Comparison of ENCODE assay signal across 1 cellular context in the genomic region with DNA sequence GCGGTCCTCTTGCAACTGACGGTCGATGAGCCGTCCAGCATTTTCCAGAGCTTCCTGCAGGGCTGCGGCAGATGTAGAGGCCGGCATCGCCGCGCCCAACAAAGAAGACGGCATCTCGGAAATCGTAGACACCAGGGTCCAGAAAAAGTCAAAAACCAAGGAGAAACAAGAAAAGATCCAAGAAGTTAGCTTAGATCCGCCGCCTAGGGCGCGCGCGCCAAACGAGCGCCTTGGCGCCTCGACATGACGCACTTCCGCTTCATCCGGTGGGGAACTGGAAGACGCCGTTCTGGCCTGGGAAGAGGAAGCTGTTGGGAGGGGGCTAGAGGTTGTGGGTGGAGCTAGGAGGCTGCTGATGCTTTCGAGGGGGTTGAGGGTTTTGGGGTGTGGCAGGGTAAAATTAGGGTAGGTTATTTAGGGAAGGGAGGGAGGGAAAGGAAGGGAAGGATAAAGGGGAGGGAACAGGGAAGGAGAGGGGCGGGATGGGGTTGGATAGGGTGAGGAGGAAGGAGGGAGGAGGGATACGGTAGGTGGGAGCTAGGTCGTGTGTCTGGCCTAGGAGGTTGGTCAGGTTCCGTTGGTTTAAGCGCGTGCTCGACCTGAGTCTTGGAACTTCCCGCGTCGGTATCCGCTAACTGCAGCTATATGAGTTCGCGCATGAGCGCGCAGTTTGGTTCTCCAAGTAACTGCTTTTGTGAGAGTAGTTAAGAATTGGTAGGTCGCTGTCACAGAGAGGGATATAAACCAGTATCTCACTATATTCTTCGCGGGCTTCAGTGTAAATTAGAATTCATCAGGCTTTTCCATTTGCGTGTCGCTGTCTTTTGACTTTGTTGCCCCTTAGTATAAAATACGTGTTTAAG.
A peak's percentile ranks its signal among the peaks of the same experiment; 100 is the strongest.
TF ChIP-seq lines count a peak whose summit lies in the region.

Gene NUP155, minus strand, starts transcription at position 243 of the 863 bp plus-strand sequence. Its CDS starts 129 bp downstream, at position 114.

TF ChIP-seq in H1, 55 proteins besides CTCF, POLR2A, EP300 and RAD21:
- TF ChIP-seq BACH1 (IDR thresholded peaks at IDR 0.05; ENCODE audit: low read length) (no peak), CBX5 (IDR thresholded peaks at IDR 0.05; ENCODE audit: low read depth, low read length) (no peak), SP4 (IDR thresholded peaks at IDR 0.05; ENCODE audit: low read length) (no peak; the same call in 1 of the 2 replicates), TBP (IDR thresholded peaks at IDR 0.05; ENCODE audit: low read depth, low read length) (peak; percentile 37), CHD7 (IDR thresholded peaks at IDR 0.05; ENCODE audit: insufficient replicate concordance, low read length) (peak; percentile 85), CBX8 (IDR thresholded peaks at IDR 0.05; ENCODE audit: borderline replicate concordance, low read depth, low read length) (no peak), CREB1 (IDR thresholded peaks at IDR 0.05) (peak; percentile 98), SIN3A (conservative IDR thresholded peaks at IDR 0.05 in 1 of 2, IDR thresholded peaks at IDR 0.05 in 1 of 2; ENCODE audit: low read depth in 1 of 2, low read length in 2 of 2) (peak; percentile 72 to 73; a peak in 3 of 4 replicates), KDM4A (IDR thresholded peaks at IDR 0.05; ENCODE audit: low read depth, low read length, severe bottlenecking) (peak; percentile 100), KDM5A (IDR thresholded peaks at IDR 0.05; ENCODE audit: low read length) (peak; percentile 91), ASH2L (IDR thresholded peaks at IDR 0.05; ENCODE audit: low read length) (peak; percentile 74), CEBPB (IDR thresholded peaks at IDR 0.05; ENCODE audit: low read depth, low read length) (no peak), MAX (IDR thresholded peaks at IDR 0.05) (peak; percentile 95), RBBP5 (IDR thresholded peaks at IDR 0.05; ENCODE audit: borderline replicate concordance, low read depth, low read length) (peak; percentile 41; the same call in 1 of the 2 replicates), GTF2F1 (IDR thresholded peaks at IDR 0.05; ENCODE audit: borderline replicate concordance, low read depth, low read length) (peak; percentile 29; the same call in 1 of the 2 replicates), PHF8 (conservative IDR thresholded peaks at IDR 0.05; ENCODE audit: low read depth, low read length) (peak; percentile 88), POU5F1 (IDR thresholded peaks at IDR 0.05; ENCODE audit: low read depth, low read length) (0 out of 2 replicates have a peak, but pooled peaks have one; percentile 12), TEAD4 (IDR thresholded peaks at IDR 0.05; ENCODE audit: low read depth, low read length) (0 out of 2 replicates have a peak, but pooled peaks have one; percentile 1), SRF (IDR thresholded peaks at IDR 0.05; ENCODE audit: low read depth, low read length) (peak; percentile 78), TAF1 (IDR thresholded peaks at IDR 0.05; ENCODE audit: low read depth, low read length) (peak; percentile 89), SAP30 (IDR thresholded peaks at IDR 0.05; ENCODE audit: insufficient read depth, insufficient replicate concordance, low read length) (peak; percentile 30), POLR2AphosphoS5 (IDR thresholded peaks at IDR 0.05; ENCODE audit: low read depth, low read length) (peak; percentile 87), SIRT6 (IDR thresholded peaks at IDR 0.05; ENCODE audit: low read length) (no peak), TAF7 (optimal IDR thresholded peaks at IDR 0.05; ENCODE audit: borderline replicate concordance, low read depth, low read length) (peak; percentile 54), SP1 (IDR thresholded peaks at IDR 0.05; ENCODE audit: low read depth, low read length) (peak; percentile 76; the same call in 1 of the 2 replicates), HDAC2 (IDR thresholded peaks at IDR 0.05; ENCODE audit: borderline replicate concordance in 1 of 2, low read depth in 2 of 2, low read length in 2 of 2) (peak; percentile 27 to 53; a peak in 1 of 4 replicates), FOSL1 (IDR thresholded peaks at IDR 0.05; ENCODE audit: insufficient read depth, low read depth, low read length) (no peak), GABPA (IDR thresholded peaks at IDR 0.05; ENCODE audit: borderline replicate concordance, insufficient read depth, low read length) (peak; percentile 86; the same call in 1 of the 2 replicates), JUND (IDR thresholded peaks at IDR 0.05; ENCODE audit: low read length) (no peak), KDM1A (IDR thresholded peaks at IDR 0.05; ENCODE audit: borderline replicate concordance, low read length) (peak; percentile 88; the same call in 1 of the 2 replicates), CHD2 (IDR thresholded peaks at IDR 0.05; ENCODE audit: low read length) (no peak), TCF12 (IDR thresholded peaks at IDR 0.05; ENCODE audit: low read depth, low read length) (0 out of 2 replicates have a peak, but pooled peaks have one; percentile 66), EGR1 (IDR thresholded peaks at IDR 0.05; ENCODE audit: borderline replicate concordance, low read depth, low read length) (peak; percentile 83; the same call in 1 of the 2 replicates)
- TF ChIP-seq, protein P1, sequence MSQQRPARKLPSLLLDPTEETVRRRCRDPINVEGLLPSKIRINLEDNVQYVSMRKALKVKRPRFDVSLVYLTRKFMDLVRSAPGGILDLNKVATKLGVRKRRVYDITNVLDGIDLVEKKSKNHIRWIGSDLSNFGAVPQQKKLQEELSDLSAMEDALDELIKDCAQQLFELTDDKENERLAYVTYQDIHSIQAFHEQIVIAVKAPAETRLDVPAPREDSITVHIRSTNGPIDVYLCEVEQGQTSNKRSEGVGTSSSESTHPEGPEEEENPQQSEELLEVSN (IDR thresholded peaks at IDR 0.05): peak; percentile 96
- TF ChIP-seq, protein P2, sequence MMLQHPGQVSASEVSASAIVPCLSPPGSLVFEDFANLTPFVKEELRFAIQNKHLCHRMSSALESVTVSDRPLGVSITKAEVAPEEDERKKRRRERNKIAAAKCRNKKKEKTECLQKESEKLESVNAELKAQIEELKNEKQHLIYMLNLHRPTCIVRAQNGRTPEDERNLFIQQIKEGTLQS (IDR thresholded peaks at IDR 0.05; ENCODE audit: insufficient read depth, low read depth, low read length): peak; percentile 87
- TF ChIP-seq, protein P3, sequence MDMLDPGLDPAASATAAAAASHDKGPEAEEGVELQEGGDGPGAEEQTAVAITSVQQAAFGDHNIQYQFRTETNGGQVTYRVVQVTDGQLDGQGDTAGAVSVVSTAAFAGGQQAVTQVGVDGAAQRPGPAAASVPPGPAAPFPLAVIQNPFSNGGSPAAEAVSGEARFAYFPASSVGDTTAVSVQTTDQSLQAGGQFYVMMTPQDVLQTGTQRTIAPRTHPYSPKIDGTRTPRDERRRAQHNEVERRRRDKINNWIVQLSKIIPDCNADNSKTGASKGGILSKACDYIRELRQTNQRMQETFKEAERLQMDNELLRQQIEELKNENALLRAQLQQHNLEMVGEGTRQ (IDR thresholded peaks at IDR 0.05; ENCODE audit: low read length): no peak
